ENCODE assay signal across 1 cellular context in the genomic region with DNA sequence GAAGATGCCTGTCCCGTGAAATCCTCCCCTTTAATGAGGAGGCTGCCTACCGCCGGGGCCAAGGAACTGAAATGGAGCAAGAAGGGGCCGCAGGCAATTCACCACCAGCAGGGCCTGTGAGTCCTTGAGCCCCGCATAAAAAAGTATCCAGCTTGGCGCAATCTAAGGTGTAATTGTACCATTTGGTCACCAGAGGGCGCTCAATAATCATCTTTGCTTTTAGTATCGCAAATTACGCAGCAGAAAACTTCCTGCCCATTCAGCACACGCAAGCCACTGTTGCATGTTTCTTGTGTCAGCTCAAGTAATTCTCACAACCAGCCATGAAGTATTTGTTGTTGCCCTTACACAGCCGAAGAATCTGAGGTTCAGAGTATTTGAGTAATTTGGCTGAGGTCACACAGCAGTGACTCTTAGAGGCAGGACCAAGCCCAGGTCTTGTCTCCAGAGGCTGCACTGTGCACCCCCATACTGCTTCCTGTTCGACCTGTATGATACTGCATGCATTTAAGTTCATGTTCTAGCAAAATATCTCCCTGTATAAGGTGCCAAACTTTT.
A peak's percentile ranks its signal among the peaks of the same experiment; 100 is the strongest.
TF ChIP-seq lines count a peak whose summit lies in the region.

No MANE protein-coding gene starts in this region.

TF ChIP-seq in HepG2, 621 proteins besides CTCF, POLR2A, EP300 and RAD21 (continued from another document and continues in another):
- TF ChIP-seq, protein P1, sequence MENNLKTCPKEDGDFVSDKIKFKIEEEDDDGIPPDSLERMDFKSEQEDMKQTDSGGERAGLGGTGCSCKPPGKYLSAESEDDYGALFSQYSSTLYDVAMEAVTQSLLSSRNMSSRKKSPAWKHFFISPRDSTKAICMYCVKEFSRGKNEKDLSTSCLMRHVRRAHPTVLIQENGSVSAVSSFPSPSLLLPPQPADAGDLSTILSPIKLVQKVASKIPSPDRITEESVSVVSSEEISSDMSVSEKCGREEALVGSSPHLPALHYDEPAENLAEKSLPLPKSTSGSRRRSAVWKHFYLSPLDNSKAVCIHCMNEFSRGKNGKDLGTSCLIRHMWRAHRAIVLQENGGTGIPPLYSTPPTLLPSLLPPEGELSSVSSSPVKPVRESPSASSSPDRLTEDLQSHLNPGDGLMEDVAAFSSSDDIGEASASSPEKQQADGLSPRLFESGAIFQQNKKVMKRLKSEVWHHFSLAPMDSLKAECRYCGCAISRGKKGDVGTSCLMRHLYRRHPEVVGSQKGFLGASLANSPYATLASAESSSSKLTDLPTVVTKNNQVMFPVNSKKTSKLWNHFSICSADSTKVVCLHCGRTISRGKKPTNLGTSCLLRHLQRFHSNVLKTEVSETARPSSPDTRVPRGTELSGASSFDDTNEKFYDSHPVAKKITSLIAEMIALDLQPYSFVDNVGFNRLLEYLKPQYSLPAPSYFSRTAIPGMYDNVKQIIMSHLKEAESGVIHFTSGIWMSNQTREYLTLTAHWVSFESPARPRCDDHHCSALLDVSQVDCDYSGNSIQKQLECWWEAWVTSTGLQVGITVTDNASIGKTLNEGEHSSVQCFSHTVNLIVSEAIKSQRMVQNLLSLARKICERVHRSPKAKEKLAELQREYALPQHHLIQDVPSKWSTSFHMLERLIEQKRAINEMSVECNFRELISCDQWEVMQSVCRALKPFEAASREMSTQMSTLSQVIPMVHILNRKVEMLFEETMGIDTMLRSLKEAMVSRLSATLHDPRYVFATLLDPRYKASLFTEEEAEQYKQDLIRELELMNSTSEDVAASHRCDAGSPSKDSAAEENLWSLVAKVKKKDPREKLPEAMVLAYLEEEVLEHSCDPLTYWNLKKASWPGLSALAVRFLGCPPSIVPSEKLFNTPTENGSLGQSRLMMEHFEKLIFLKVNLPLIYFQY (CRISPR knock-in tag; IDR thresholded peaks at IDR 0.05; ENCODE audit: borderline replicate concordance) = 0 out of 2 replicates have a peak, but pooled peaks have one; percentile 32
- TF ChIP-seq SMARCC2 (IDR thresholded peaks at IDR 0.05) = no peak
- no peak for TF ChIP-seq STAT6 (CRISPR knock-in tag; IDR thresholded peaks at IDR 0.05; ENCODE audit: borderline replicate concordance)
- TF ChIP-seq HCFC1 (IDR thresholded peaks at IDR 0.05; ENCODE audit: low read depth, low read length) = no peak
- no peak for TF ChIP-seq ZNF616 (CRISPR knock-in tag; IDR thresholded peaks at IDR 0.05; ENCODE audit: low read depth)
- TF ChIP-seq ZNF75D (CRISPR knock-in tag; IDR thresholded peaks at IDR 0.05; ENCODE audit: borderline replicate concordance) = no peak
- TF ChIP-seq, protein P2, sequence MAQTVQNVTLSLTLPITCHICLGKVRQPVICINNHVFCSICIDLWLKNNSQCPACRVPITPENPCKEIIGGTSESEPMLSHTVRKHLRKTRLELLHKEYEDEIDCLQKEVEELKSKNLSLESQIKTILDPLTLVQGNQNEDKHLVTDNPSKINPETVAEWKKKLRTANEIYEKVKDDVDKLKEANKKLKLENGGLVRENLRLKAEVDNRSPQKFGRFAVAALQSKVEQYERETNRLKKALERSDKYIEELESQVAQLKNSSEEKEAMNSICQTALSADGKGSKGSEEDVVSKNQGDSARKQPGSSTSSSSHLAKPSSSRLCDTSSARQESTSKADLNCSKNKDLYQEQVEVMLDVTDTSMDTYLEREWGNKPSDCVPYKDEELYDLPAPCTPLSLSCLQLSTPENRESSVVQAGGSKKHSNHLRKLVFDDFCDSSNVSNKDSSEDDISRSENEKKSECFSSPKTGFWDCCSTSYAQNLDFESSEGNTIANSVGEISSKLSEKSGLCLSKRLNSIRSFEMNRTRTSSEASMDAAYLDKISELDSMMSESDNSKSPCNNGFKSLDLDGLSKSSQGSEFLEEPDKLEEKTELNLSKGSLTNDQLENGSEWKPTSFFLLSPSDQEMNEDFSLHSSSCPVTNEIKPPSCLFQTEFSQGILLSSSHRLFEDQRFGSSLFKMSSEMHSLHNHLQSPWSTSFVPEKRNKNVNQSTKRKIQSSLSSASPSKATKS (CRISPR knock-in tag; IDR thresholded peaks at IDR 0.05) = no peak
- TF ChIP-seq REST (IDR thresholded peaks at IDR 0.05; ENCODE audit: borderline replicate concordance in 1 of 2, low read depth in 1 of 2, low read length in 2 of 2) = no peak
- TF ChIP-seq CENPT (CRISPR knock-in tag; IDR thresholded peaks at IDR 0.05; ENCODE audit: low read depth) = no peak
- TF ChIP-seq MTA3 (CRISPR knock-in tag; IDR thresholded peaks at IDR 0.05) = no peak
- peak; percentile 91 for TF ChIP-seq STAG1 (CRISPR knock-in tag; IDR thresholded peaks at IDR 0.05)
- no peak for TF ChIP-seq HMG20B (CRISPR knock-in tag; conservative IDR thresholded peaks at IDR 0.05)
- TF ChIP-seq CHD2 (IDR thresholded peaks at IDR 0.05; ENCODE audit: low read depth, low read length) = no peak
- TF ChIP-seq, protein P3, sequence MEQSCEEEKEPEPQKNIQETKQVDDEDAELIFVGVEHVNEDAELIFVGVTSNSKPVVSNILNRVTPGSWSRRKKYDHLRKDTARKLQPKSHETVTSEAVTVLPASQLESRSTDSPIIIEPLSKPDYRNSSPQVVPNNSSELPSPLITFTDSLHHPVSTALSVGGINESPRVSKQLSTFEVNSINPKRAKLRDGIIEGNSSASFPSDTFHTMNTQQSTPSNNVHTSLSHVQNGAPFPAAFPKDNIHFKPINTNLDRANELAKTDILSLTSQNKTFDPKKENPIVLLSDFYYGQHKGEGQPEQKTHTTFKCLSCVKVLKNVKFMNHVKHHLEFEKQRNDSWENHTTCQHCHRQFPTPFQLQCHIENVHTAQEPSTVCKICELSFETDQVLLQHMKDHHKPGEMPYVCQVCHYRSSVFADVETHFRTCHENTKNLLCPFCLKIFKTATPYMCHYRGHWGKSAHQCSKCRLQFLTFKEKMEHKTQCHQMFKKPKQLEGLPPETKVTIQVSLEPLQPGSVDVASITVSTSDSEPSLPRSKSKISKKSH (CRISPR knock-in tag; IDR thresholded peaks at IDR 0.05; ENCODE audit: borderline replicate concordance) = no peak
- no peak for TF ChIP-seq ZNF562 (CRISPR knock-in tag; IDR thresholded peaks at IDR 0.05; ENCODE audit: borderline replicate concordance)
- no peak for TF ChIP-seq ZNF737 (CRISPR knock-in tag; IDR thresholded peaks at IDR 0.05; ENCODE audit: borderline replicate concordance)
- no peak for TF ChIP-seq REL (CRISPR knock-in tag; conservative IDR thresholded peaks at IDR 0.05)
- TF ChIP-seq, protein P4, sequence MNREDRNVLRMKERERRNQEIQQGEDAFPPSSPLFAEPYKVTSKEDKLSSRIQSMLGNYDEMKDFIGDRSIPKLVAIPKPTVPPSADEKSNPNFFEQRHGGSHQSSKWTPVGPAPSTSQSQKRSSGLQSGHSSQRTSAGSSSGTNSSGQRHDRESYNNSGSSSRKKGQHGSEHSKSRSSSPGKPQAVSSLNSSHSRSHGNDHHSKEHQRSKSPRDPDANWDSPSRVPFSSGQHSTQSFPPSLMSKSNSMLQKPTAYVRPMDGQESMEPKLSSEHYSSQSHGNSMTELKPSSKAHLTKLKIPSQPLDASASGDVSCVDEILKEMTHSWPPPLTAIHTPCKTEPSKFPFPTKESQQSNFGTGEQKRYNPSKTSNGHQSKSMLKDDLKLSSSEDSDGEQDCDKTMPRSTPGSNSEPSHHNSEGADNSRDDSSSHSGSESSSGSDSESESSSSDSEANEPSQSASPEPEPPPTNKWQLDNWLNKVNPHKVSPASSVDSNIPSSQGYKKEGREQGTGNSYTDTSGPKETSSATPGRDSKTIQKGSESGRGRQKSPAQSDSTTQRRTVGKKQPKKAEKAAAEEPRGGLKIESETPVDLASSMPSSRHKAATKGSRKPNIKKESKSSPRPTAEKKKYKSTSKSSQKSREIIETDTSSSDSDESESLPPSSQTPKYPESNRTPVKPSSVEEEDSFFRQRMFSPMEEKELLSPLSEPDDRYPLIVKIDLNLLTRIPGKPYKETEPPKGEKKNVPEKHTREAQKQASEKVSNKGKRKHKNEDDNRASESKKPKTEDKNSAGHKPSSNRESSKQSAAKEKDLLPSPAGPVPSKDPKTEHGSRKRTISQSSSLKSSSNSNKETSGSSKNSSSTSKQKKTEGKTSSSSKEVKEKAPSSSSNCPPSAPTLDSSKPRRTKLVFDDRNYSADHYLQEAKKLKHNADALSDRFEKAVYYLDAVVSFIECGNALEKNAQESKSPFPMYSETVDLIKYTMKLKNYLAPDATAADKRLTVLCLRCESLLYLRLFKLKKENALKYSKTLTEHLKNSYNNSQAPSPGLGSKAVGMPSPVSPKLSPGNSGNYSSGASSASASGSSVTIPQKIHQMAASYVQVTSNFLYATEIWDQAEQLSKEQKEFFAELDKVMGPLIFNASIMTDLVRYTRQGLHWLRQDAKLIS (CRISPR knock-in tag; IDR thresholded peaks at IDR 0.05) = no peak
- TF ChIP-seq SAP130 (CRISPR knock-in tag; IDR thresholded peaks at IDR 0.05; ENCODE audit: low read depth) = peak; percentile 73
- TF ChIP-seq, protein P5, sequence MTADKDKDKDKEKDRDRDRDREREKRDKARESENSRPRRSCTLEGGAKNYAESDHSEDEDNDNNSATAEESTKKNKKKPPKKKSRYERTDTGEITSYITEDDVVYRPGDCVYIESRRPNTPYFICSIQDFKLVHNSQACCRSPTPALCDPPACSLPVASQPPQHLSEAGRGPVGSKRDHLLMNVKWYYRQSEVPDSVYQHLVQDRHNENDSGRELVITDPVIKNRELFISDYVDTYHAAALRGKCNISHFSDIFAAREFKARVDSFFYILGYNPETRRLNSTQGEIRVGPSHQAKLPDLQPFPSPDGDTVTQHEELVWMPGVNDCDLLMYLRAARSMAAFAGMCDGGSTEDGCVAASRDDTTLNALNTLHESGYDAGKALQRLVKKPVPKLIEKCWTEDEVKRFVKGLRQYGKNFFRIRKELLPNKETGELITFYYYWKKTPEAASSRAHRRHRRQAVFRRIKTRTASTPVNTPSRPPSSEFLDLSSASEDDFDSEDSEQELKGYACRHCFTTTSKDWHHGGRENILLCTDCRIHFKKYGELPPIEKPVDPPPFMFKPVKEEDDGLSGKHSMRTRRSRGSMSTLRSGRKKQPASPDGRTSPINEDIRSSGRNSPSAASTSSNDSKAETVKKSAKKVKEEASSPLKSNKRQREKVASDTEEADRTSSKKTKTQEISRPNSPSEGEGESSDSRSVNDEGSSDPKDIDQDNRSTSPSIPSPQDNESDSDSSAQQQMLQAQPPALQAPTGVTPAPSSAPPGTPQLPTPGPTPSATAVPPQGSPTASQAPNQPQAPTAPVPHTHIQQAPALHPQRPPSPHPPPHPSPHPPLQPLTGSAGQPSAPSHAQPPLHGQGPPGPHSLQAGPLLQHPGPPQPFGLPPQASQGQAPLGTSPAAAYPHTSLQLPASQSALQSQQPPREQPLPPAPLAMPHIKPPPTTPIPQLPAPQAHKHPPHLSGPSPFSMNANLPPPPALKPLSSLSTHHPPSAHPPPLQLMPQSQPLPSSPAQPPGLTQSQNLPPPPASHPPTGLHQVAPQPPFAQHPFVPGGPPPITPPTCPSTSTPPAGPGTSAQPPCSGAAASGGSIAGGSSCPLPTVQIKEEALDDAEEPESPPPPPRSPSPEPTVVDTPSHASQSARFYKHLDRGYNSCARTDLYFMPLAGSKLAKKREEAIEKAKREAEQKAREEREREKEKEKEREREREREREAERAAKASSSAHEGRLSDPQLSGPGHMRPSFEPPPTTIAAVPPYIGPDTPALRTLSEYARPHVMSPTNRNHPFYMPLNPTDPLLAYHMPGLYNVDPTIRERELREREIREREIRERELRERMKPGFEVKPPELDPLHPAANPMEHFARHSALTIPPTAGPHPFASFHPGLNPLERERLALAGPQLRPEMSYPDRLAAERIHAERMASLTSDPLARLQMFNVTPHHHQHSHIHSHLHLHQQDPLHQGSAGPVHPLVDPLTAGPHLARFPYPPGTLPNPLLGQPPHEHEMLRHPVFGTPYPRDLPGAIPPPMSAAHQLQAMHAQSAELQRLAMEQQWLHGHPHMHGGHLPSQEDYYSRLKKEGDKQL (CRISPR knock-in tag; IDR thresholded peaks at IDR 0.05; ENCODE audit: low read depth) = no peak
- no peak for TF ChIP-seq ZNF709 (CRISPR knock-in tag; IDR thresholded peaks at IDR 0.05)
- no peak for TF ChIP-seq DNMT3B (CRISPR knock-in tag; conservative IDR thresholded peaks at IDR 0.05)
- no peak for TF ChIP-seq MTA1 (CRISPR knock-in tag; IDR thresholded peaks at IDR 0.05; ENCODE audit: borderline replicate concordance)
